In genomic region chr22:43317252-43317651, GRCh38 we compare ENCODE assay signal across 16 cellular contexts. TPM values are rescaled to one million over a fixed set of nuclear protein-coding genes. Genes with fewer than 3 reads are reported as not detected.
A peak's percentile ranks its signal among the peaks of the same experiment; 100 is the strongest.
DNase-seq lines count a peak whose midpoint lies in the region; TF ChIP-seq lines count a peak whose summit lies in the region.
"Had no signal": no experiment of that assay in that cellular context is flagged by ENCODE, and none has a peak within 500 bp of the region (broad histone marks: within the 10 kb centered on the region; RNA-seq: fewer than 3 reads in every experiment).

No MANE protein-coding gene starts in this region.

- peak; percentile 29 for DNase-seq in NCI-H2171 treated with DMSO at 0.1 percent for 48 hours (lab: John Stamatoyannopoulos, UW)
- DNase-seq in NCI-H2171 (lab: John Stamatoyannopoulos, UW): no peak
- peak; percentile 40 for DNase-seq in BE2C
- peak; percentile 18 for DNase-seq in cerebellum (ENCODE audit: low spot score)
- no peak for DNase-seq in smooth muscle cell (lab: John Stamatoyannopoulos, UW; ENCODE audit: unreplicated experiment)
- no peak for DNase-seq in Ammon's horn (ENCODE audit: low spot score)
- DNase-seq in testis: no peak
- DNase-seq: AML-193; Calu3; CD8-positive, alpha-beta T cell; DMS79 treated with DMSO at 0.1 percent for 48 hours; H9 had no signal

- no peaks in the 10 kb centered on the region for H3K79me2 ChIP-seq in smooth muscle cell (ENCODE audit: low read depth)

- H3K36me3 ChIP-seq in BE2C (peaks cover 2% of the 10 kb centered on the region; the same call in 1 of the 2 replicates), smooth muscle cell (ENCODE audit: low read depth) (no peaks in the 10 kb centered on the region), testis (ENCODE audit: low read depth, missing control alignments) (no peaks in the 10 kb centered on the region)
- H3K36me3 ChIP-seq: BLaER1 treated with 17β-estradiol and CSF1 and Interleukin-3, amounts not matched to agents 10 nM and 100 nM had no signal

- no peaks in the 10 kb centered on the region for H4K20me1 ChIP-seq in smooth muscle cell (ENCODE audit: low read depth)
- H4K20me1 ChIP-seq: BLaER1 treated with 17β-estradiol and CSF1 and Interleukin-3, amounts not matched to agents 10 nM and 100 nM had no signal

- peak overlapping the region; percentile 73 for H3K27ac ChIP-seq in smooth muscle cell (ENCODE audit: low read depth)
- H3K27ac ChIP-seq in testis: no peak overlapping the region
- H3K27ac ChIP-seq: 22Rv1; A549; BLaER1 treated with 17β-estradiol and CSF1 and Interleukin-3, amounts not matched to agents 10 nM and 100 nM had no signal

- H3K4me1 ChIP-seq in BE2C (peaks cover 19% of the 10 kb centered on the region), smooth muscle cell (ENCODE audit: low read depth) (peaks cover 3% of the 10 kb centered on the region), testis (no peaks in the 10 kb centered on the region)
- H3K4me1 ChIP-seq: A549 had no signal

- peak overlapping the region; percentile 54 for H3K9ac ChIP-seq in smooth muscle cell (ENCODE audit: low read depth)
- H3K9ac ChIP-seq: BLaER1 treated with 17β-estradiol and CSF1 and Interleukin-3, amounts not matched to agents 10 nM and 100 nM had no signal

- TF ChIP-seq POLR2A in testis (IDR thresholded peaks at IDR 0.05): no peak

- 21% methylated on average over 9 of the region's 9 CpGs for WGBS in smooth muscle cell (ENCODE audit: low lambda C conversion rate)
- WGBS in testis, 2 donors: 86 to 89% methylated on average over 9 of the region's 9 CpGs

- H3K27me3 ChIP-seq in BE2C: no peaks in the 10 kb centered on the region
- H3K27me3 ChIP-seq in smooth muscle cell (ENCODE audit: low read depth): no peaks in the 10 kb centered on the region
- H3K27me3 ChIP-seq in testis: no peaks in the 10 kb centered on the region
- H3K27me3 ChIP-seq: BLaER1 treated with 17β-estradiol and CSF1 and Interleukin-3, amounts not matched to agents 10 nM and 100 nM had no signal

- intact Hi-C loops in testis (cut with DNase I; ENCODE audit: low total_unique reads): no loop called here

- H2AFZ ChIP-seq in smooth muscle cell (ENCODE audit: low read depth): no peak overlapping the region

- TF ChIP-seq CTCF in BE2C (IDR thresholded peaks at IDR 0.05; ENCODE audit: low read depth, low read length) (no peak), smooth muscle cell (IDR thresholded peaks at IDR 0.05; ENCODE audit: borderline replicate concordance, insufficient read depth, poor library complexity, severe bottlenecking) (no peak), testis (IDR thresholded peaks at IDR 0.05) (no peak)

- H3K4me2 ChIP-seq in smooth muscle cell: peak overlapping the region; percentile 72
- H3K4me2 ChIP-seq: A549 had no signal

- H3K9me3 ChIP-seq in BE2C (no peaks in the 10 kb centered on the region), smooth muscle cell (replicated peaks; ENCODE audit: low read depth) (no peaks in the 10 kb centered on the region), testis (no peaks in the 10 kb centered on the region)
- H3K9me3 ChIP-seq: A549; BLaER1 treated with 17β-estradiol and CSF1 and Interleukin-3, amounts not matched to agents 10 nM and 100 nM had no signal

- H3K4me3 ChIP-seq in BE2C (ENCODE audit: low read depth, low read length) (no peak overlapping the region), smooth muscle cell (no peak overlapping the region), testis (no peak overlapping the region)
- H3K4me3 ChIP-seq: A549; BLaER1 treated with 17β-estradiol and CSF1 and Interleukin-3, amounts not matched to agents 10 nM and 100 nM; GM12878 had no signal

- H3F3A ChIP-seq in smooth muscle cell (ENCODE audit: low read depth): no peaks in the 10 kb centered on the region

RNA-seq across cellular contexts. Expression of gene SCUBE1, which starts 25.9 kb away (rescaled TPM):
- 4.3 TPM for polyA plus RNA-seq in BE2C (2012; ENCODE audit: insufficient read depth, insufficient read length, low read depth)
- total RNA-seq in cerebellum (1.7 TPM), smooth muscle cell (5.1 and 13.4 TPM in 2 replicates), testis (10 to 100 TPM; 23.5 to 28.9 TPM)
- polyA plus RNA-seq in smooth muscle cell (7.2 and 16.3 TPM in 2 replicates), testis (ENCODE audit: insufficient read depth, low read depth, low replicate concordance) (11.0 TPM)
- total RNA-seq: CD8-positive, alpha-beta T cell; GM12878 had no signal
- polyA plus RNA-seq: GM12878 had no signal

Comparison
In these comparisons a context has a peak if more than half of its experiments do, and no peak if none do; other contexts are left out.
1. DNase-seq: peak in NCI-H2171 treated with DMSO at 0.1 percent for 48 hours (single experiment), BE2C (single experiment) and cerebellum (single experiment); none in NCI-H2171 (single experiment), smooth muscle cell (single experiment), Ammon's horn (single experiment) and testis (single experiment).